In genomic region chr17:27602721-27603445, GRCh38 we compare ENCODE assay signal across 8 cellular contexts. TPM values are rescaled to one million over a fixed set of nuclear protein-coding genes. Genes with fewer than 3 reads are reported as not detected.
DNase-seq lines count a peak whose midpoint lies in the region; ATAC-seq and TF ChIP-seq lines count a peak whose summit lies in the region.

No MANE protein-coding gene starts in this region.

- ATAC-seq in HG02798 (IDR thresholded peaks at IDR 0.05; ENCODE audit: poor library complexity, unreplicated experiment) (peak; percentile 51), Panc1 (peak; percentile 79), natural killer cell (peak; percentile 65 to 73 (median 71))
- ATAC-seq in stimulated activated naive B cell treated with anti-CD40 and anti-IgM and Interleukin-4, amounts not matched to agents 10 μg/mL and 1 μg/mL and 100 μg/mL, for 72 hours (replicated peaks) = peak; percentile 76

- BruUV-seq in Caco-2 (replicated peaks; lab: Mats Ljungman, UMichigan) = no TSS peak
- BruUV-seq in Panc1 (replicated peaks; lab: Mats Ljungman, UMichigan) = no TSS peak

- DNase-seq in Caco-2 (peak; percentile 89 to 94), Panc1 (ENCODE audit: low read depth, low spot score) (peak; percentile 38), fibroblast of gingiva (ENCODE audit: low read depth) (peak; percentile 45), natural killer cell (peak; percentile 74), mesenteric fat pad (ENCODE audit: low spot score) (no peak)
- peak; percentile 77 for DNase-seq in activated T-cell treated with anti-CD3 and anti-CD28 coated beads, Interleukin-2, amount 50 U/mL, for 1 hour
- peak; percentile 61 for DNase-seq in stimulated activated naive B cell treated with anti-CD40 and anti-IgM and Interleukin-4, amounts not matched to agents 10 μg/mL and 1 μg/mL and 100 μg/mL, for 72 hours

- CTCF ChIA-PET in Caco-2 (lab: Charles Lee) (interaction anchor here (0.6 to 6.2 kb wide), 16 partner anchors 9 to 529 kb away, joined by 3 to 95 read pairs (median 5); partner anchors contain the start of genes KSR1 and LYRM9), Panc1 (lab: Charles Lee) (interaction anchor here (0.6 to 1.2 kb wide), 6 partner anchors 38 to 829 kb away, joined by 3 to 9 read pairs (median 3); no protein-coding TSS in a partner anchor)

- TF ChIP-seq CTCF in Caco-2 (IDR thresholded peaks at IDR 0.05; ENCODE audit: insufficient read depth in 1 of 2, low read depth in 1 of 2, low read length in 1 of 2, severe bottlenecking in 1 of 2, unreplicated experiment in 1 of 2) (peak; percentile 99 to 100), Panc1 (IDR thresholded peaks at IDR 0.05) (peak; percentile 98), natural killer cell (IDR thresholded peaks at IDR 0.05) (peak; percentile 88)

- in situ Hi-C loops in Panc1 (cut with HindIII; ENCODE audit: low pct_unique_long_range_greater_than_20kb, low sequenced_read_pairs) = no loop called here

- no peak overlapping the region for H3K4me3 ChIP-seq in Caco-2 (ENCODE audit: low read depth, low read length)
- no peak overlapping the region for H3K4me3 ChIP-seq in Panc1 (ENCODE audit: low read depth in 2 of 2, low read length in 2 of 2)

- H3K4me3 Mint-ChIP-seq in Caco-2 (ENCODE audit: unreplicated experiment) (no peak overlapping the region), natural killer cell (no peak overlapping the region)
- H3K4me3 Mint-ChIP-seq in stimulated activated naive B cell treated with anti-CD40 and anti-IgM and Interleukin-4, amounts not matched to agents 10 μg/mL and 1 μg/mL and 100 μg/mL, for 72 hours = no peak overlapping the region

- no peaks in the 10 kb centered on the region for H3K9me3 ChIP-seq in Caco-2
- H3K9me3 ChIP-seq in Panc1 (ENCODE audit: control insufficient read depth, insufficient read depth, low read depth, low read length) = no peaks in the 10 kb centered on the region

- POLR2A ChIA-PET in Caco-2 (lab: Charles Lee) = interaction anchor here (0.5 kb wide), 1 partner anchor 21 kb away, joined by 3 read pairs; no protein-coding TSS in a partner anchor
- POLR2A ChIA-PET in Panc1 (lab: Charles Lee) = no interaction called here

- no peak overlapping the region for H3K27ac ChIP-seq in Panc1 (ENCODE audit: low read length)

- H3K4me1 Mint-ChIP-seq in Caco-2 (ENCODE audit: low read depth, unreplicated experiment) = peaks cover 6% of the 10 kb centered on the region
- H3K4me1 Mint-ChIP-seq in natural killer cell = peaks cover 0 to 14% of the 10 kb centered on the region in 2 donors
- H3K4me1 Mint-ChIP-seq in stimulated activated naive B cell treated with anti-CD40 and anti-IgM and Interleukin-4, amounts not matched to agents 10 μg/mL and 1 μg/mL and 100 μg/mL, for 72 hours = peaks cover 6 to 15% of the 10 kb centered on the region in 2 donors

- H3K4me1 ChIP-seq in Caco-2 (no peaks in the 10 kb centered on the region), Panc1 (ENCODE audit: control insufficient read depth, insufficient read depth, low read length) (no peaks in the 10 kb centered on the region)

- H3K27me3 ChIP-seq in Caco-2 (replicated peaks; ENCODE audit: control insufficient read depth, insufficient read depth, low read length) = no peaks in the 10 kb centered on the region
- no peaks in the 10 kb centered on the region for H3K27me3 ChIP-seq in Panc1 (ENCODE audit: control insufficient read depth, insufficient read depth, low read length)

- no peaks in the 10 kb centered on the region for H3K9me3 Mint-ChIP-seq in Caco-2 (ENCODE audit: unreplicated experiment)
- no peaks in the 10 kb centered on the region for H3K9me3 Mint-ChIP-seq in natural killer cell
- H3K9me3 Mint-ChIP-seq in stimulated activated naive B cell treated with anti-CD40 and anti-IgM and Interleukin-4, amounts not matched to agents 10 μg/mL and 1 μg/mL and 100 μg/mL, for 72 hours = no peaks in the 10 kb centered on the region

- H3K36me3 ChIP-seq in Caco-2 (ENCODE audit: control insufficient read depth, insufficient read depth, low read length) (peaks cover 9% of the 10 kb centered on the region), Panc1 (ENCODE audit: control insufficient read depth, insufficient read depth, low read length) (no peaks in the 10 kb centered on the region)

- H3K27me3 Mint-ChIP-seq in Caco-2 (ENCODE audit: insufficient read depth, unreplicated experiment) = no peaks in the 10 kb centered on the region
- no peaks in the 10 kb centered on the region for H3K27me3 Mint-ChIP-seq in natural killer cell (ENCODE audit: low read depth in 2 of 2)
- no peaks in the 10 kb centered on the region for H3K27me3 Mint-ChIP-seq in stimulated activated naive B cell treated with anti-CD40 and anti-IgM and Interleukin-4, amounts not matched to agents 10 μg/mL and 1 μg/mL and 100 μg/mL, for 72 hours

- intact Hi-C loops in Caco-2 (cut with micrococcal nuclease; ENCODE audit: unreplicated experiment) = loop anchor here (1.0 to 10.0 kb wide), 5 partner anchors 38 to 218 kb away; no protein-coding TSS in a partner anchor
- intact Hi-C loops in Panc1 (cut with micrococcal nuclease; ENCODE audit: unreplicated experiment) = loop anchor here (2.0 kb wide), 1 partner anchor 52 kb away; no protein-coding TSS in a partner anchor
- intact Hi-C loops in natural killer cell (cut with micrococcal nuclease) = loop anchor here (1.0 to 10.0 kb wide), 2 partner anchors 48 to 118 kb away; no protein-coding TSS in a partner anchor

- no peak overlapping the region for H3K27ac Mint-ChIP-seq in Caco-2 (ENCODE audit: unreplicated experiment)
- peak overlapping the region in 1 of 2 donors; percentile 33 for H3K27ac Mint-ChIP-seq in natural killer cell
- H3K27ac Mint-ChIP-seq in stimulated activated naive B cell treated with anti-CD40 and anti-IgM and Interleukin-4, amounts not matched to agents 10 μg/mL and 1 μg/mL and 100 μg/mL, for 72 hours = no peak overlapping the region

- H3K36me3 Mint-ChIP-seq in Caco-2 (ENCODE audit: insufficient read depth, unreplicated experiment) (peaks cover 65% of the 10 kb centered on the region), natural killer cell (no peaks in the 10 kb centered on the region)
- peaks cover 18 to 32% of the 10 kb centered on the region in 2 donors for H3K36me3 Mint-ChIP-seq in stimulated activated naive B cell treated with anti-CD40 and anti-IgM and Interleukin-4, amounts not matched to agents 10 μg/mL and 1 μg/mL and 100 μg/mL, for 72 hours

RNA-seq across cellular contexts. Expression of gene LGALS9, which starts 28.1 kb away (rescaled TPM):
- total RNA-seq in Caco-2 (2022) = 2.8 and 3.0 TPM in 2 replicates
- total RNA-seq in Panc1 (2021; ENCODE audit: unreplicated experiment) = 1.6 TPM
- 1.2 TPM for polyA plus RNA-seq in Panc1 (2012; ENCODE audit: insufficient read length)
- 100 to 1,000 TPM in 2 of 3 donors, 10 to 100 TPM in 1; 83.4 to 142 (median 102) TPM for total RNA-seq in natural killer cell
- 116 TPM for total RNA-seq in mesenteric fat pad

Comparison
In these comparisons a context has a peak if more than half of its experiments do, and no peak if none do; other contexts are left out.
1. RNA of gene LGALS9, which starts 28.1 kb away (total RNA-seq): 116 TPM in mesenteric fat pad (single experiment) and 83.4 to 142 TPM in natural killer cell; 2.8 to 3.0 TPM in Caco-2 and 1.6 TPM in Panc1 (single experiment); every median in the first group is over 10 times any median in the second.
2. Peak in every context shown above with its lines, with median percentiles within 50 percentile points of each other: CTCF ChIP-seq and ATAC-seq.